ENCODE assay signal across 8 cellular contexts in the genomic region with DNA sequence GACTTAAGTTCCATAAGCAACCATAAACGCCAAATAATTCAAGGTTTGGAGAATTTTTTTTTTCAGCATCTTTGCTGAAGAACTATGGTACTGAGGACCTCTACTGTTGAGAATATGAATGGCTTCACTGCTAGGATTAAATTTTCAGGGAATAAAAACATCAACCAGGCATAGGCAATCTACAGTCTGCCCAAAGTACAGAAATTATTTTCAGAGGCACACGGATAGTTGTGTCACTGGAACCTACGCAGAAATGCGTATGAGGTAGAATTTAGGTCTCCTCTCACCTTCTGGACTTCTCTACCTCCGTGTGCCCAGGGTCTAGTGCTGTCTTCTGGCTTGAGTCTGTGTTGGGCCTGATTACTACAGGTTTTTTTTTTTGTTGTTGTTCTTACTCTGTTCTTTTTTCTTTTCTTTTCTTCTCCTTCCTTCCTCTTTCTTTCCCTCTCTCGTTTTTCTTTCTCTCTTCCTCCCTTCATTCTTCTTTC. TPM values are rescaled to one million over a fixed set of nuclear protein-coding genes. Genes with fewer than 3 reads are reported as not detected.
DNase-seq lines count a peak whose midpoint lies in the region; ATAC-seq, FAIRE-seq and TF ChIP-seq lines count a peak whose summit lies in the region.

No MANE protein-coding gene starts in this region.

- CTCF ChIA-PET in H1 (lab: Charles Lee; ENCODE audit: partially characterized antibody): interaction anchor here (0.7 to 2.2 kb wide), 19 partner anchors 9 to 142 kb away, joined by 3 to 15 read pairs (median 5); no protein-coding TSS in a partner anchor

- H2BK15ac ChIP-seq in H1 (ENCODE audit: low read length): no peak overlapping the region

- H3K9me3 ChIP-seq in H1 (ENCODE audit: insufficient read depth in 2 of 2, low read depth in 1 of 2, low read length in 1 of 2) (no peaks in the 10 kb centered on the region), neural progenitor cell (ENCODE audit: low read depth) (no peaks in the 10 kb centered on the region)

- no peak overlapping the region for H3K18ac ChIP-seq in H1 (ENCODE audit: extremely low read depth, low read length)

- TF ChIP-seq CTCF in AG09319 (IDR thresholded peaks at IDR 0.05; ENCODE audit: low read depth, low read length): peak; percentile 78
- peak in 2 of 3 experiments; percentile 40 to 62; a peak in 2 of 4 replicates for TF ChIP-seq CTCF in H1 (IDR thresholded peaks at IDR 0.05; ENCODE audit: control extremely low read depth in 1 of 3, insufficient read depth in 1 of 3, low read depth in 1 of 3, low read length in 3 of 3)
- peak; percentile 74 for TF ChIP-seq CTCF in neural progenitor cell (IDR thresholded peaks at IDR 0.05)
- no peak for TF ChIP-seq CTCF in lower leg skin (IDR thresholded peaks at IDR 0.05)

- H3K4me3 Mint-ChIP-seq in neural progenitor cell: no peak overlapping the region

- H4K20me1 ChIP-seq in H1 (replicated peaks in 1 of 2; ENCODE audit: control insufficient read depth in 1 of 2, insufficient read depth in 2 of 2, low read length in 2 of 2) (no peaks in the 10 kb centered on the region), neural progenitor cell (ENCODE audit: low read depth) (no peaks in the 10 kb centered on the region)

- H3K9ac ChIP-seq in H1 (replicated peaks in 1 of 4; ENCODE audit: extremely low read depth in 1 of 4, low read depth in 3 of 4, low read length in 3 of 4) (no peak overlapping the region), neural progenitor cell (no peak overlapping the region)

- H3F3A ChIP-seq in neural progenitor cell (ENCODE audit: low read depth): no peaks in the 10 kb centered on the region

- no peak overlapping the region for H3K27ac Mint-ChIP-seq in neural progenitor cell

- POLR2A ChIA-PET in H1 (lab: Charles Lee; ENCODE audit: partially characterized antibody): no interaction called here

- H3K56ac ChIP-seq in H1 (replicated peaks; ENCODE audit: insufficient read length, low read depth, low read length): no peak overlapping the region

- H3K27me3 ChIP-seq in H1 (replicated peaks in 1 of 4; ENCODE audit: control insufficient read depth in 3 of 4, extremely low read depth in 1 of 4, insufficient read depth in 3 of 4, low read length in 3 of 4) (no peaks in the 10 kb centered on the region; a peak in 2 of 7 replicates), neural progenitor cell (peaks cover 14% of the 10 kb centered on the region)

- H3K4me1 ChIP-seq in H1 (replicated peaks in 1 of 4; ENCODE audit: control insufficient read depth in 3 of 4, insufficient read depth in 4 of 4, low read length in 3 of 4) (no peaks in the 10 kb centered on the region), neural progenitor cell (no peaks in the 10 kb centered on the region)

- no peaks in the 10 kb centered on the region for H3K9me3 Mint-ChIP-seq in neural progenitor cell

- H3K27ac ChIP-seq in H1 (ENCODE audit: low read depth, low read length): no peak overlapping the region
- no peak overlapping the region for H3K27ac ChIP-seq in neural progenitor cell

- no peak overlapping the region for H2AK5ac ChIP-seq in H1 (ENCODE audit: low read depth, low read length)

- H2BK12ac ChIP-seq in H1 (ENCODE audit: low read depth, low read length): no peak overlapping the region

- no peak overlapping the region for H2BK120ac ChIP-seq in H1 (replicated peaks; ENCODE audit: low read depth, low read length)

- no peak overlapping the region for H2BK20ac ChIP-seq in H1 (ENCODE audit: low read length)

- no peak for ATAC-seq in HG03095 (IDR thresholded peaks at IDR 0.05; ENCODE audit: unreplicated experiment)
- no peak for ATAC-seq in HG02763 (IDR thresholded peaks at IDR 0.05; ENCODE audit: unreplicated experiment)

- H3K36me3 ChIP-seq in H1 (ENCODE audit: control insufficient read depth in 2 of 4, insufficient read depth in 4 of 4, low read length in 3 of 4) (no peaks in the 10 kb centered on the region), neural progenitor cell (no peaks in the 10 kb centered on the region)

- no peak for TF ChIP-seq EP300 in H1 (IDR thresholded peaks at IDR 0.05; ENCODE audit: borderline replicate concordance in 1 of 2, low read depth in 2 of 2, low read length in 2 of 2)

- no peak overlapping the region for H3K23ac ChIP-seq in H1 (ENCODE audit: insufficient read length)

- no peak overlapping the region for H4K5ac ChIP-seq in H1 (ENCODE audit: insufficient read length, low read depth, low read length)

- H3K4ac ChIP-seq in H1 (replicated peaks; ENCODE audit: insufficient read length, low read depth, low read length): no peak overlapping the region

- no peak overlapping the region for H3K4me2 ChIP-seq in H1 (ENCODE audit: insufficient read depth in 1 of 2, low read depth in 2 of 2, low read length in 2 of 2)
- H3K4me2 ChIP-seq in neural progenitor cell: no peak overlapping the region

- no peaks in the 10 kb centered on the region for H3K79me1 ChIP-seq in H1 (ENCODE audit: low read depth, low read length)

- intact Hi-C loops in lower leg skin (cut with DNase I; ENCODE audit: low total_unique reads): no loop called here

- H2BK5ac ChIP-seq in H1 (ENCODE audit: low read depth, low read length): no peak overlapping the region

- no peaks in the 10 kb centered on the region for H3K36me3 Mint-ChIP-seq in neural progenitor cell

- 24% methylated on average over 6 of the region's 6 CpGs; no CpG with 5 or more reads in 1 of the 2 experiments for WGBS in H1 (ENCODE audit: extremely low coverage in 1 of 2, insufficient coverage in 1 of 2, insufficient read length in 1 of 2, insufficient replicate concordance in 2 of 2, low coverage in 1 of 2, low lambda C conversion rate in 2 of 2, missing lambda C conversion rate in 1 of 2), 2 experiments
- WGBS in lower leg skin, 2 donors: 8 to 19% methylated on average over 6 of the region's 6 CpGs

- H4K91ac ChIP-seq in H1 (replicated peaks; ENCODE audit: insufficient read length, low read length): no peak overlapping the region

- H3K4me1 Mint-ChIP-seq in neural progenitor cell: no peaks in the 10 kb centered on the region

- H3K4me3 ChIP-seq in H1 (ENCODE audit: extremely low read depth in 1 of 4, insufficient read depth in 2 of 4, low read depth in 3 of 4, low read length in 4 of 4): no peak overlapping the region
- H3K4me3 ChIP-seq in neural progenitor cell: no peak overlapping the region
- no peak overlapping the region for H3K4me3 ChIP-seq in lower leg skin (ENCODE audit: low read depth, poor library complexity, severe bottlenecking)

- no peak overlapping the region for H2AFZ ChIP-seq in H1 (ENCODE audit: low read length)
- H2AFZ ChIP-seq in neural progenitor cell (replicated peaks): no peak overlapping the region

- no peaks in the 10 kb centered on the region for H3K27me3 Mint-ChIP-seq in neural progenitor cell (ENCODE audit: insufficient read depth, low read depth)

- DNase-seq in AG09319 (ENCODE audit: extremely low read depth, low read depth) (no peak), GM19240 (ENCODE audit: insufficient read length, low spot score) (peak; percentile 1), NCI-H69 (lab: John Stamatoyannopoulos, UW) (peak; percentile 81), H1 (ENCODE audit: low read depth in 1 of 2, low spot score in 2 of 2) (no peak), neural progenitor cell (ENCODE audit: low spot score) (peak; percentile 31), lower leg skin (ENCODE audit: low spot score in 2 of 2) (no peak)

- no peak overlapping the region for H3K14ac ChIP-seq in H1 (ENCODE audit: insufficient read length)

- TF ChIP-seq POLR2A in H1 (IDR thresholded peaks at IDR 0.05; ENCODE audit: control extremely low read depth in 1 of 2, low read depth in 2 of 2, low read length in 2 of 2) (no peak), lower leg skin (IDR thresholded peaks at IDR 0.05) (no peak)

- peak; percentile 81 for FAIRE-seq in H1 (lab: Jason Lieb, UNC)

- peak; percentile 73 to 75 for TF ChIP-seq RAD21 in H1 (IDR thresholded peaks at IDR 0.05 in 1 of 2, conservative IDR thresholded peaks at IDR 0.05 in 1 of 2; ENCODE audit: low read depth in 2 of 2, low read length in 2 of 2)

- H4K8ac ChIP-seq in H1 (ENCODE audit: extremely low read depth, insufficient read depth, low read length): no peak overlapping the region

- no peaks in the 10 kb centered on the region for H3K79me2 ChIP-seq in H1 (ENCODE audit: control insufficient read depth in 1 of 2, insufficient read depth in 2 of 2, low read length in 2 of 2)
- H3K79me2 ChIP-seq in neural progenitor cell (ENCODE audit: low read depth): no peaks in the 10 kb centered on the region

- no peaks in the 10 kb centered on the region for H3K23me2 ChIP-seq in H1 (ENCODE audit: low read depth, low read length)

TF ChIP-seq in H1, 55 proteins besides CTCF, POLR2A, EP300 and RAD21 (continues in another document):
- TF ChIP-seq SIN3A (conservative IDR thresholded peaks at IDR 0.05 in 1 of 2, IDR thresholded peaks at IDR 0.05 in 1 of 2; ENCODE audit: low read depth in 1 of 2, low read length in 2 of 2): no peak
- no peak for TF ChIP-seq CEBPB (IDR thresholded peaks at IDR 0.05; ENCODE audit: low read depth, low read length)
- no peak for TF ChIP-seq ASH2L (IDR thresholded peaks at IDR 0.05; ENCODE audit: low read length)
- no peak for TF ChIP-seq JUN (IDR thresholded peaks at IDR 0.05; ENCODE audit: low read depth, low read length)
- TF ChIP-seq CHD2 (IDR thresholded peaks at IDR 0.05; ENCODE audit: low read length): no peak
- no peak for TF ChIP-seq SUZ12 (IDR thresholded peaks at IDR 0.05; ENCODE audit: low read length)
- TF ChIP-seq POU5F1 (IDR thresholded peaks at IDR 0.05; ENCODE audit: low read depth, low read length): no peak
- no peak for TF ChIP-seq SIX5 (IDR thresholded peaks at IDR 0.05; ENCODE audit: low read depth, low read length)
- TF ChIP-seq TCF12 (IDR thresholded peaks at IDR 0.05; ENCODE audit: low read depth, low read length): no peak
- no peak for TF ChIP-seq RXRA (IDR thresholded peaks at IDR 0.05; ENCODE audit: insufficient read depth, low read depth, low read length)
- TF ChIP-seq ZNF274 (IDR thresholded peaks at IDR 0.05; ENCODE audit: borderline replicate concordance, extremely low read depth, low read length): no peak
- TF ChIP-seq MAFK (IDR thresholded peaks at IDR 0.05; ENCODE audit: low read depth, low read length): no peak
- no peak for TF ChIP-seq RNF2 (IDR thresholded peaks at IDR 0.05; ENCODE audit: borderline replicate concordance, low read depth, low read length, missing control alignments, poor library complexity, severe bottlenecking)

RNA-seq across cellular contexts. Expression of a gene that starts 39.7 kb away (rescaled TPM):
- not detected in 2 replicates for total RNA-seq in H1 (2021; fragmentation: NEBNext Ultra II Directional; extraction: Animal tissue kit (Norgen Biotek cat#: 25700))
- polyA plus RNA-seq in H1 (2011; rRNA removed): not detected in 2 replicates
- not detected for polyA plus RNA-seq in H1 (2011; cell fraction: cytosol; rRNA removed)
- not detected for polyA plus RNA-seq in H1 (2011; cell fraction: nucleus; rRNA removed)
- 0.23 to 3.0 TPM (median 0.65 TPM) in 4 replicates for polyA plus RNA-seq in H1 (2012, experiment 1 of 2)
- polyA plus RNA-seq in H1 (2012, experiment 2 of 2): not detected
- not detected for polyA plus RNA-seq in H1 (2013, experiment 1 of 2)
- polyA plus RNA-seq in H1 (2013, experiment 2 of 2): 0.07 TPM
- polyA minus RNA-seq in H1 (2011; rRNA and poly(A)+ RNA removed): not detected in 2 replicates
- not detected for polyA minus RNA-seq in H1 (2011; cell fraction: cytosol; rRNA and poly(A)+ RNA removed)
- not detected for polyA minus RNA-seq in H1 (2011; cell fraction: nucleus; rRNA and poly(A)+ RNA removed)
- total RNA-seq in neural progenitor cell (ENCODE audit: low replicate concordance) (not detected in 2 replicates), lower leg skin (not detected)

Comparison
In these comparisons a context has a peak if more than half of its experiments do, and no peak if none do; other contexts are left out.
1. DNase-seq: peak in GM19240 (single experiment), NCI-H69 (single experiment) and neural progenitor cell (single experiment); none in AG09319 (single experiment), H1 (0 of 2) and lower leg skin (0 of 2).
2. CTCF ChIP-seq: peak in AG09319 (single experiment), H1 (2 of 3) and neural progenitor cell (single experiment); none in lower leg skin (0 of 3).